Comparison of ENCODE assay signal across 8 cellular contexts in genomic region chr13:40389081-40389641, GRCh38.
DNase-seq lines count a peak whose midpoint lies in the region; ATAC-seq and TF ChIP-seq lines count a peak whose summit lies in the region.

No MANE protein-coding gene starts in this region.

- H3K4me1 Mint-ChIP-seq in activated CD4-positive, alpha-beta T cell treated with anti-CD3 and anti-CD28 coated beads for 36 hours, result peaks cover 44% of the 10 kb centered on the region
- peaks cover 16% of the 10 kb centered on the region for H3K4me1 Mint-ChIP-seq in CD14-positive monocyte

- POLR2A ChIA-PET in activated CD4-positive, alpha-beta T cell treated with anti-CD3 and anti-CD28 coated beads for 36 hours (lab: Charles Lee), result no interaction called here

- no peaks in the 10 kb centered on the region for H3K36me3 ChIP-seq in left lung

- H3K27ac ChIP-seq in left lung, result peak overlapping the region in 1 of 2 donors; percentile 42

- CTCF ChIA-PET in activated CD4-positive, alpha-beta T cell treated with anti-CD3 and anti-CD28 coated beads for 36 hours (lab: Charles Lee), result interaction anchor here (0.5 to 1.2 kb wide), 4 partner anchors 13 to 978 kb away, joined by 3 to 5 read pairs (median 3); no protein-coding TSS in a partner anchor

- intact Hi-C loops in activated CD4-positive, alpha-beta T cell treated with anti-CD3 and anti-CD28 coated beads for 36 hours (cut with DNase I, micrococcal nuclease), result loop anchor here (1.0 to 5.0 kb wide), 10 partner anchors 48 to 388 kb away; no protein-coding TSS in a partner anchor
- intact Hi-C loops in left lung (cut with DNase I), result no loop called here
- intact Hi-C loops in CD14-positive monocyte (cut with micrococcal nuclease), result no loop called here

- no peaks in the 10 kb centered on the region for H3K4me1 ChIP-seq in left lung

- H3K9me3 Mint-ChIP-seq in activated CD4-positive, alpha-beta T cell treated with anti-CD3 and anti-CD28 coated beads for 36 hours (ENCODE audit: low read depth), result peaks cover 5% of the 10 kb centered on the region
- H3K9me3 Mint-ChIP-seq in CD14-positive monocyte, result peaks cover 0 to 5% (median 0%) of the 10 kb centered on the region in 7 donors

- H3K4me3 Mint-ChIP-seq in activated CD4-positive, alpha-beta T cell treated with anti-CD3 and anti-CD28 coated beads for 36 hours, result peak overlapping the region; percentile 71
- peak overlapping the region in 1 of 2 donors; percentile 56 for H3K4me3 Mint-ChIP-seq in CD14-positive monocyte

- H3K27me3 ChIP-seq in left lung, result no peaks in the 10 kb centered on the region

- ATAC-seq in GM18858 (IDR thresholded peaks at IDR 0.05; ENCODE audit: unreplicated experiment), result peak; percentile 34
- peak; percentile 45 for ATAC-seq in HG02884 (IDR thresholded peaks at IDR 0.05; ENCODE audit: unreplicated experiment)
- ATAC-seq in activated CD4-positive, alpha-beta T cell treated with anti-CD3 and anti-CD28 coated beads for 36 hours, result peak; percentile 74
- ATAC-seq in left lung, result peak; percentile 15

- TF ChIP-seq CTCF in left lung (IDR thresholded peaks at IDR 0.05), result no peak
- no peak for TF ChIP-seq CTCF in CD14-positive monocyte (IDR thresholded peaks at IDR 0.05)

- no peaks in the 10 kb centered on the region for H3K9me3 ChIP-seq in left lung

- peaks cover 7% of the 10 kb centered on the region for H3K36me3 Mint-ChIP-seq in activated CD4-positive, alpha-beta T cell treated with anti-CD3 and anti-CD28 coated beads for 36 hours (ENCODE audit: low read depth)
- peaks cover 0 to 2% of the 10 kb centered on the region in 2 donors for H3K36me3 Mint-ChIP-seq in CD14-positive monocyte

- H3K27me3 Mint-ChIP-seq in activated CD4-positive, alpha-beta T cell treated with anti-CD3 and anti-CD28 coated beads for 36 hours, result no peaks in the 10 kb centered on the region
- H3K27me3 Mint-ChIP-seq in CD14-positive monocyte (ENCODE audit: low read depth in 3 of 3), result peaks cover 0 to 9% (median 2%) of the 10 kb centered on the region in 3 donors

- peak; percentile 69 for DNase-seq in activated CD4-positive, alpha-beta T cell treated with anti-CD3 and anti-CD28 coated beads for 36 hours
- no peak for DNase-seq in left lung
- no peak for DNase-seq in DMS79 treated with DMSO at 0.1 percent for 48 hours (lab: John Stamatoyannopoulos, UW)
- DNase-seq in CD14-positive monocyte (ENCODE audit: low spot score), result no peak
- no peak for DNase-seq in NCI-H524 treated with DMSO at 0.1 percent for 48 hours (lab: John Stamatoyannopoulos, UW)
- no peak for DNase-seq in SHP77 treated with DMSO at 0.1 percent for 48 hours (lab: John Stamatoyannopoulos, UW)

- H3K27ac Mint-ChIP-seq in activated CD4-positive, alpha-beta T cell treated with anti-CD3 and anti-CD28 coated beads for 36 hours, result peak overlapping the region; percentile 95
- peak overlapping the region in 3 of 7 donors; percentile 61 to 85 (median 74) for H3K27ac Mint-ChIP-seq in CD14-positive monocyte

- H3K4me3 ChIP-seq in left lung, result no peak overlapping the region

Comparison
In these comparisons a context has a peak if more than half of its experiments do, and no peak if none do; other contexts are left out.
1. ATAC-seq: peak in every context shown above with its lines; median percentile 74 in activated CD4-positive, alpha-beta T cell treated with anti-CD3 and anti-CD28 coated beads for 36 hours; 45 in HG02884; 34 in GM18858; 15 in left lung.
2. intact Hi-C loops: an anchor here in activated CD4-positive, alpha-beta T cell treated with anti-CD3 and anti-CD28 coated beads for 36 hours (1.0 to 5.0 kb wide); none called in left lung and CD14-positive monocyte.